Comparison of ENCODE assay signal across 21 cellular contexts in the genomic region with DNA sequence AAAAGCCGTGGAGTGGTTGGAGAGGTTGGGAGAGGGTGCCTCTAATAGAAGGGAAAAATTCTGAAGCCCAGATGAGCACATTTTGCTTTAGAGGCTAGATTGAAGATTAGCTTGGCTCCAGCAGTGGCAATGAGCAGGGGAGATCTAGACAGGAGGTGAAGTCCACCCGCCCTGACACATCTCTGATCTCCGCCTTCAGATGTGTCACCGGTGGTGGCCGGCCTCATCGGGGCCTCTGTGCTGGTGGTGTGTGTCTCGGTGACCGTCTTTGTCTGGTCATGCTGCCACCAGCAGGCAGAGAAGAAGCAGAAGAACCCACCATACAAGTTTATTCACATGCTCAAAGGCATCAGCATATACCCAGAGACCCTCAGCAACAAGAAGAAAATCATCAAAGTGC. TPM values are rescaled to one million over a fixed set of nuclear protein-coding genes. Genes with fewer than 3 reads are reported as not detected.
A peak's percentile ranks its signal among the peaks of the same experiment; 100 is the strongest.
DNase-seq lines count a peak whose midpoint lies in the region; ATAC-seq and TF ChIP-seq lines count a peak whose summit lies in the region.
"Had no signal": no experiment of that assay in that cellular context is flagged by ENCODE, and none has a peak within 500 bp of the region (broad histone marks: within the 10 kb centered on the region; RNA-seq: fewer than 3 reads in every experiment).

No MANE protein-coding gene starts in this region.

- ATAC-seq in HG02938 (IDR thresholded peaks at IDR 0.05; ENCODE audit: unreplicated experiment) (no peak), GM21529 (IDR thresholded peaks at IDR 0.05; ENCODE audit: unreplicated experiment) (no peak)

- H3K4me2 ChIP-seq in Karpas-422 (ENCODE audit: low read depth, low read length, poor library complexity, severe bottlenecking) = no peak overlapping the region
- H3K4me2 ChIP-seq: BLaER1 had no signal

- H3K4me1 Mint-ChIP-seq in brain (peaks cover 86% of the 10 kb centered on the region), glutamatergic neuron (ENCODE audit: low read depth, unreplicated experiment) (peaks cover 30% of the 10 kb centered on the region)
- H3K4me1 Mint-ChIP-seq: CD14-positive monocyte; CD4-positive, alpha-beta memory T cell had no signal

- no peak overlapping the region for H3K9ac ChIP-seq in Karpas-422 (ENCODE audit: low read length)
- H3K9ac ChIP-seq: BLaER1 had no signal

- no peaks in the 10 kb centered on the region for H3K27me3 Mint-ChIP-seq in brain
- peaks cover 5% of the 10 kb centered on the region for H3K27me3 Mint-ChIP-seq in glutamatergic neuron (ENCODE audit: unreplicated experiment)
- H3K27me3 Mint-ChIP-seq: CD4-positive, alpha-beta memory T cell; CD4-positive, CD25-positive, alpha-beta regulatory T cell; CD8-positive, alpha-beta memory T cell had no signal

- H4K20me1 ChIP-seq in Karpas-422 (ENCODE audit: insufficient read depth, low read depth, low read length) = no peaks in the 10 kb centered on the region

- no peaks in the 10 kb centered on the region for H3K27me3 ChIP-seq in Karpas-422 (ENCODE audit: low read length)
- H3K27me3 ChIP-seq: BE2C, BLaER1 had no signal

- no peak overlapping the region for H3K4me3 ChIP-seq in Karpas-422 (ENCODE audit: low read length)
- H3K4me3 ChIP-seq: BLaER1 had no signal

- H3K79me2 ChIP-seq in Karpas-422 (ENCODE audit: low read length) = peaks cover 54% of the 10 kb centered on the region

- H3K27ac ChIP-seq in Karpas-422 (ENCODE audit: low read length) (no peak overlapping the region), angular gyrus (ENCODE audit: low read depth, low read length) (peak overlapping the region; percentile 1)
- H3K27ac ChIP-seq: BLaER1 had no signal

- DNase-seq in Karpas-422 = peak; percentile 23
- no peak for DNase-seq in glutamatergic neuron
- no peak for DNase-seq in activated CD8-positive, alpha-beta memory T cell treated with anti-CD3 and anti-CD28 coated beads, Interleukin-2, amount 50 U/mL, for 48 hours
- DNase-seq in NCI-H774 (lab: John Stamatoyannopoulos, UW) = no peak
- DNase-seq: 8988T; ACHN; BE2C; C1 segment of cervical spinal cord; Caco-2; Calu3; CD4-positive, alpha-beta memory T cell; CD4-positive, CD25-positive, alpha-beta regulatory T cell; CD8-positive, alpha-beta memory T cell; DMS79 treated with DMSO at 0.1 percent for 48 hours; GF-D8 had no signal

- H3K9me3 ChIP-seq in Karpas-422 (ENCODE audit: low read length) = no peaks in the 10 kb centered on the region
- H3K9me3 ChIP-seq: BE2C, BLaER1, Caco-2 had no signal

- H3K4me1 ChIP-seq in Karpas-422 (ENCODE audit: low read length) = no peaks in the 10 kb centered on the region
- H3K4me1 ChIP-seq: BLaER1, Caco-2 had no signal

- no peak for TF ChIP-seq CTCF in brain (conservative IDR thresholded peaks at IDR 0.05)
- no peak for TF ChIP-seq CTCF in glutamatergic neuron (IDR thresholded peaks at IDR 0.05; ENCODE audit: partially characterized antibody, unreplicated experiment)

- H2AFZ ChIP-seq in Karpas-422 (ENCODE audit: low read length) = no peak overlapping the region

- no peaks in the 10 kb centered on the region for H3K36me3 ChIP-seq in Karpas-422 (ENCODE audit: insufficient read depth, low read length)

- H3K4me3 Mint-ChIP-seq in brain (peak overlapping the region in 4 of 5 experiments; percentile 43 to 76 (median 59)), glutamatergic neuron (ENCODE audit: unreplicated experiment) (peak overlapping the region; percentile 31)
- H3K4me3 Mint-ChIP-seq: CD14-positive monocyte; CD4-positive, alpha-beta memory T cell; CD4-positive, CD25-positive, alpha-beta regulatory T cell; CD8-positive, alpha-beta memory T cell had no signal

- H3K9me2 ChIP-seq in Karpas-422 (replicated peaks; ENCODE audit: insufficient read depth, low read length) = no peaks in the 10 kb centered on the region

- H3K36me3 Mint-ChIP-seq in brain (peaks cover 71% of the 10 kb centered on the region), glutamatergic neuron (ENCODE audit: unreplicated experiment) (peaks cover 3% of the 10 kb centered on the region)

- H3K9me3 Mint-ChIP-seq in brain (no peaks in the 10 kb centered on the region), glutamatergic neuron (ENCODE audit: unreplicated experiment) (peaks cover 4% of the 10 kb centered on the region)
- H3K9me3 Mint-ChIP-seq: CD14-positive monocyte; CD4-positive, alpha-beta memory T cell; CD4-positive, CD25-positive, alpha-beta regulatory T cell; CD8-positive, alpha-beta memory T cell had no signal

- H3K27ac Mint-ChIP-seq in brain = peak overlapping the region in 3 of 5 experiments; percentile 58 to 98 (median 77)
- no peak overlapping the region for H3K27ac Mint-ChIP-seq in glutamatergic neuron (ENCODE audit: unreplicated experiment)
- H3K27ac Mint-ChIP-seq: CD14-positive monocyte had no signal

RNA-seq across cellular contexts. Expression of gene SYT11, which starts 8.4 kb away (rescaled TPM):
- total RNA-seq in Karpas-422 (2014; rRNA removed; shearing (Covaris generic); ENCODE audit: low replicate concordance) = 40.8 and 51.2 TPM in 2 replicates
- polyA plus RNA-seq in brain (ENCODE audit: insufficient read depth, low read depth, low replicate concordance) = 271 TPM
- 419 TPM for total RNA-seq in glutamatergic neuron (ENCODE audit: unreplicated experiment)

RNA-seq across cellular contexts. Expression of gene GON4L, which starts 10.8 kb away (rescaled TPM):
- 32.9 and 40.3 TPM in 2 replicates for total RNA-seq in Karpas-422 (2014; rRNA removed; shearing (Covaris generic); ENCODE audit: low replicate concordance)
- polyA plus RNA-seq in brain (ENCODE audit: insufficient read depth, low read depth, low replicate concordance) = 17.9 TPM
- total RNA-seq in glutamatergic neuron (ENCODE audit: unreplicated experiment) = 82.8 TPM

RNA-seq across cellular contexts. Expression of gene RIT1, which starts 43.4 kb away (rescaled TPM):
- 12.2 and 12.8 TPM in 2 replicates for total RNA-seq in Karpas-422 (2014; rRNA removed; shearing (Covaris generic); ENCODE audit: low replicate concordance)
- polyA plus RNA-seq in brain (ENCODE audit: insufficient read depth, low read depth, low replicate concordance) = 12.2 TPM
- total RNA-seq in glutamatergic neuron (ENCODE audit: unreplicated experiment) = 35.9 TPM
